In the genomic region with DNA sequence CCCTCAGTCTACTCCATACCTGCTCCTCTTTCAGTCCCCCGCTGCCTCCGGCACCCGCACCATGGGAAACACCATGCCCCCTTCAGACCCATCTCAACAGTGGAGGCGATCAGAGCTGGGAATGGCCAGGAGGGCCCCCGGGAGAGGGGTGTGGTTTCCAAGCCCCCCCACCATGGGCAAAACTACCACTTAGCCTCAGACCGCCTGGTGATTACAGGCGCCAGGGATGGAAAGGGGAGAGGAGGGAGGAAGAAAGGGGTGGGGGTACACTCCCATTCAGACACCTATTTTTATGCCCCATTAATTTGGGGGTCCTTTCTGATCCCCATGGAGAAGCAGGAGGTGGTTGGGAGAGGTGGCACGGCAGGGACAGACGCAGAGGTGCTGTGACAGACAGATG, we compare ENCODE assay signal across 20 cellular contexts.
DNase-seq lines count a peak whose midpoint lies in the region; ATAC-seq and TF ChIP-seq lines count a peak whose summit lies in the region.
"Had no signal": no experiment of that assay in that cellular context is flagged by ENCODE, and none has a peak within 500 bp of the region (broad histone marks: within the 10 kb centered on the region; RNA-seq: fewer than 3 reads in every experiment).

A gene (minus strand): TSS at position 101 of the 400 bp plus-strand sequence.

- H3K27ac Mint-ChIP-seq in activated naive CD8-positive, alpha-beta T cell treated with anti-CD3 and anti-CD28 coated beads, Interleukin-2, amount 10 ng/mL, durations not matched to agents 7 days and 5 days, result peak within 1 kb of the TSS; percentile 25
- no peak within 1 kb of the TSS for H3K27ac Mint-ChIP-seq in activated naive CD8-positive, alpha-beta T cell treated with anti-CD3 and anti-CD28 coated beads, Interleukin-2, amount 50 U/mL, for 24 hours
- H3K27ac Mint-ChIP-seq in activated T-helper 17 cell treated with anti-CD3 and anti-CD28 coated beads, Interleukin-2, amount 50 U/mL, for 72 hours, result peak within 1 kb of the TSS; percentile 32
- H3K27ac Mint-ChIP-seq in stimulated activated memory B cell treated with anti-CD40 and anti-IgM and Interleukin-4, amounts not matched to agents 10 μg/mL and 1 μg/mL and 100 μg/mL, for 72 hours, result peak within 1 kb of the TSS; percentile 51

- peak within 1 kb of the TSS; percentile 85 for H3K27ac ChIP-seq in KMS-11
- H3K27ac ChIP-seq: BLaER1 had no signal

- no peak for TF ChIP-seq CTCF in KMS-11 (conservative IDR thresholded peaks at IDR 0.05; ENCODE audit: low read depth, low read length)

- H4K20me1 ChIP-seq in KMS-11 (ENCODE audit: insufficient read depth), result no peaks in the 10 kb centered on the region
- H4K20me1 ChIP-seq: BLaER1 had no signal

- no peaks in the 10 kb centered on the region for H3K27me3 ChIP-seq in KMS-11 (ENCODE audit: insufficient read depth, low read depth)
- H3K27me3 ChIP-seq: BLaER1 had no signal

- no peak within 1 kb of the TSS for H3K4me3 Mint-ChIP-seq in activated naive CD8-positive, alpha-beta T cell treated with anti-CD3 and anti-CD28 coated beads, Interleukin-2, amount 10 ng/mL, durations not matched to agents 7 days and 5 days
- H3K4me3 Mint-ChIP-seq in activated naive CD8-positive, alpha-beta T cell treated with anti-CD3 and anti-CD28 coated beads, Interleukin-2, amount 50 U/mL, for 24 hours, result no peak within 1 kb of the TSS
- no peak within 1 kb of the TSS for H3K4me3 Mint-ChIP-seq in activated T-helper 17 cell treated with anti-CD3 and anti-CD28 coated beads, Interleukin-2, amount 50 U/mL, for 72 hours
- no peak within 1 kb of the TSS for H3K4me3 Mint-ChIP-seq in stimulated activated memory B cell treated with anti-CD40 and anti-IgM and Interleukin-4, amounts not matched to agents 10 μg/mL and 1 μg/mL and 100 μg/mL, for 72 hours

- no peak for ATAC-seq in activated naive CD8-positive, alpha-beta T cell treated with anti-CD3 and anti-CD28 coated beads, Interleukin-2, amount 10 ng/mL, durations not matched to agents 7 days and 5 days (ENCODE audit: low read depth)
- ATAC-seq in activated naive CD8-positive, alpha-beta T cell treated with anti-CD3 and anti-CD28 coated beads, Interleukin-2, amount 50 U/mL, for 24 hours, result no peak
- no peak for ATAC-seq in activated T-helper 17 cell treated with anti-CD3 and anti-CD28 coated beads, Interleukin-2, amount 50 U/mL, for 72 hours (replicated peaks)
- ATAC-seq in stimulated activated memory B cell treated with anti-CD40 and anti-IgM and Interleukin-4, amounts not matched to agents 10 μg/mL and 1 μg/mL and 100 μg/mL, for 72 hours, result no peak
- ATAC-seq in HG03354 (IDR thresholded peaks at IDR 0.05; ENCODE audit: poor library complexity, severe bottlenecking, unreplicated experiment), result no peak
- ATAC-seq: HCT116, Panc1 had no signal

- H3K4me3 ChIP-seq in KMS-11 (IDR thresholded peaks at IDR 0.05; ENCODE audit: insufficient read depth, low read depth, low read length), result no peak within 1 kb of the TSS
- H3K4me3 ChIP-seq: BLaER1 had no signal

- peak within 1 kb of the TSS; percentile 51; the same call in 1 of the 2 replicates for H3K4me2 ChIP-seq in KMS-11
- H3K4me2 ChIP-seq: BLaER1 had no signal

- H3K9ac ChIP-seq in KMS-11, result peak within 1 kb of the TSS; percentile 53; the same call in 1 of the 2 replicates
- H3K9ac ChIP-seq: BLaER1 had no signal

- H3K27me3 Mint-ChIP-seq in activated naive CD8-positive, alpha-beta T cell treated with anti-CD3 and anti-CD28 coated beads, Interleukin-2, amount 10 ng/mL, durations not matched to agents 7 days and 5 days, result no peaks in the 10 kb centered on the region
- H3K27me3 Mint-ChIP-seq in activated naive CD8-positive, alpha-beta T cell treated with anti-CD3 and anti-CD28 coated beads, Interleukin-2, amount 50 U/mL, for 24 hours, result no peaks in the 10 kb centered on the region
- no peaks in the 10 kb centered on the region for H3K27me3 Mint-ChIP-seq in activated T-helper 17 cell treated with anti-CD3 and anti-CD28 coated beads, Interleukin-2, amount 50 U/mL, for 72 hours
- H3K27me3 Mint-ChIP-seq in stimulated activated memory B cell treated with anti-CD40 and anti-IgM and Interleukin-4, amounts not matched to agents 10 μg/mL and 1 μg/mL and 100 μg/mL, for 72 hours, result no peaks in the 10 kb centered on the region
- H3K27me3 Mint-ChIP-seq: CD4-positive, CD25-positive, alpha-beta regulatory T cell had no signal

- H3K9me3 Mint-ChIP-seq in activated naive CD8-positive, alpha-beta T cell treated with anti-CD3 and anti-CD28 coated beads, Interleukin-2, amount 10 ng/mL, durations not matched to agents 7 days and 5 days, result no peaks in the 10 kb centered on the region
- no peaks in the 10 kb centered on the region for H3K9me3 Mint-ChIP-seq in activated naive CD8-positive, alpha-beta T cell treated with anti-CD3 and anti-CD28 coated beads, Interleukin-2, amount 50 U/mL, for 24 hours
- no peaks in the 10 kb centered on the region for H3K9me3 Mint-ChIP-seq in activated T-helper 17 cell treated with anti-CD3 and anti-CD28 coated beads, Interleukin-2, amount 50 U/mL, for 72 hours
- no peaks in the 10 kb centered on the region for H3K9me3 Mint-ChIP-seq in stimulated activated memory B cell treated with anti-CD40 and anti-IgM and Interleukin-4, amounts not matched to agents 10 μg/mL and 1 μg/mL and 100 μg/mL, for 72 hours
- H3K9me3 Mint-ChIP-seq: CD4-positive, CD25-positive, alpha-beta regulatory T cell had no signal

- H3K36me3 ChIP-seq in KMS-11 (ENCODE audit: insufficient read depth), result no peaks in the 10 kb centered on the region

- H3K79me2 ChIP-seq in KMS-11 (ENCODE audit: insufficient read depth, low read depth), result no peaks in the 10 kb centered on the region

- peaks cover 13% of the 10 kb centered on the region for H3K4me1 Mint-ChIP-seq in activated naive CD8-positive, alpha-beta T cell treated with anti-CD3 and anti-CD28 coated beads, Interleukin-2, amount 10 ng/mL, durations not matched to agents 7 days and 5 days
- H3K4me1 Mint-ChIP-seq in activated naive CD8-positive, alpha-beta T cell treated with anti-CD3 and anti-CD28 coated beads, Interleukin-2, amount 50 U/mL, for 24 hours, result peaks cover 17% of the 10 kb centered on the region
- peaks cover 16% of the 10 kb centered on the region for H3K4me1 Mint-ChIP-seq in activated T-helper 17 cell treated with anti-CD3 and anti-CD28 coated beads, Interleukin-2, amount 50 U/mL, for 72 hours
- H3K4me1 Mint-ChIP-seq in stimulated activated memory B cell treated with anti-CD40 and anti-IgM and Interleukin-4, amounts not matched to agents 10 μg/mL and 1 μg/mL and 100 μg/mL, for 72 hours, result peaks cover 15% of the 10 kb centered on the region

- H3K4me1 ChIP-seq in KMS-11 (ENCODE audit: low read depth, poor library complexity, severe bottlenecking), result peaks cover 19% of the 10 kb centered on the region

- H3K36me3 Mint-ChIP-seq in activated naive CD8-positive, alpha-beta T cell treated with anti-CD3 and anti-CD28 coated beads, Interleukin-2, amount 10 ng/mL, durations not matched to agents 7 days and 5 days, result no peaks in the 10 kb centered on the region
- H3K36me3 Mint-ChIP-seq in activated naive CD8-positive, alpha-beta T cell treated with anti-CD3 and anti-CD28 coated beads, Interleukin-2, amount 50 U/mL, for 24 hours (ENCODE audit: low read depth), result peaks cover 17% of the 10 kb centered on the region
- peaks cover 27% of the 10 kb centered on the region for H3K36me3 Mint-ChIP-seq in activated T-helper 17 cell treated with anti-CD3 and anti-CD28 coated beads, Interleukin-2, amount 50 U/mL, for 72 hours (ENCODE audit: low read depth)
- peaks cover 28% of the 10 kb centered on the region for H3K36me3 Mint-ChIP-seq in stimulated activated memory B cell treated with anti-CD40 and anti-IgM and Interleukin-4, amounts not matched to agents 10 μg/mL and 1 μg/mL and 100 μg/mL, for 72 hours

- DNase-seq in activated naive CD8-positive, alpha-beta T cell treated with anti-CD3 and anti-CD28 coated beads, Interleukin-2, amount 10 ng/mL, durations not matched to agents 7 days and 5 days, result no peak
- DNase-seq in activated naive CD8-positive, alpha-beta T cell treated with anti-CD3 and anti-CD28 coated beads, Interleukin-2, amount 50 U/mL, for 24 hours, result no peak
- no peak for DNase-seq in stimulated activated CD8-positive, alpha-beta memory T cell treated with anti-CD3 and anti-CD28 coated beads, Interleukin-4, amount 100 ng/mL, for 48 hours
- no peak for DNase-seq in NCI-H1417 treated with DMSO at 0.1 percent for 48 hours (lab: John Stamatoyannopoulos, UW)
- DNase-seq: CD4-positive, CD25-positive, alpha-beta regulatory T cell; DMS153; DND-41; GOT3; Karpas-422; NCI-H1105 treated with DMSO at 0.1 percent for 48 hours; NCI-H2029; NCI-H526 treated with DMSO at 0.1 percent for 48 hours; SHP77 had no signal

- POLR2A ChIA-PET in activated naive CD8-positive, alpha-beta T cell treated with anti-CD3 and anti-CD28 coated beads, Interleukin-2, amount 10 ng/mL, durations not matched to agents 7 days and 5 days (lab: Charles Lee), result no interaction called here

- no peak within 1 kb of the TSS for H2AFZ ChIP-seq in KMS-11 (ENCODE audit: low read depth)
